In the genomic region with DNA sequence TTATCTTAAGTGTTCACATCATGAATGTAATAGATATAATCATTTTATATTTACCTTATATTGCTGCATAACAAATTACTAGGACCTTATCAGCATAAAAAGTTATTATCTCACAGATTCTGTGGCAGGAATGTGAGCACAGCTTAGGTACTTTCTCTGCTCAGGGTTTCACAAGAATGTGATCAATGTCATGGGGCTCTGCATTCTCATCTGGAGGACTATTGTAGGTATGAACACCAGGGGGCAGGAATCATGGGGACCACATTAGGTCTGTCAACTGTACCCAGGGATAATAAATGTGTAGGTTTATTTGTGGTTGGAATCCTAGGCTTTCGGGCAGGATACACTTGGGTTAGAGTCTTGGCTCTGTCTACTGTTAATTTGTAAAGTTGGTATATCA, we compare ENCODE assay signal across 16 cellular contexts.
DNase-seq lines count a peak whose midpoint lies in the region; ATAC-seq and TF ChIP-seq lines count a peak whose summit lies in the region.
"Had no signal": no experiment of that assay in that cellular context is flagged by ENCODE, and none has a peak within 500 bp of the region (broad histone marks: within the 10 kb centered on the region; RNA-seq: fewer than 3 reads in every experiment).

No MANE protein-coding gene starts in this region.

- no peaks in the 10 kb centered on the region for H3K79me1 ChIP-seq in trophoblast cell (ENCODE audit: low read length)

- no peaks in the 10 kb centered on the region for H3K27me3 Mint-ChIP-seq in GM23338 (ENCODE audit: insufficient read depth, low read depth, poor library complexity)
- H3K27me3 Mint-ChIP-seq: activated naive CD8-positive, alpha-beta T cell; naive thymus-derived CD4-positive, alpha-beta T cell had no signal

- no peak overlapping the region for H3K27ac ChIP-seq in DND-41 (ENCODE audit: low read length)
- no peak overlapping the region for H3K27ac ChIP-seq in GM23338 (ENCODE audit: low read depth)
- H3K27ac ChIP-seq in foreskin keratinocyte = no peak overlapping the region
- no peak overlapping the region for H3K27ac ChIP-seq in trophoblast cell (ENCODE audit: low read depth, low read length)
- H3K27ac ChIP-seq in PC-9 = no peak overlapping the region

- POLR2A ChIA-PET in PC-9 (lab: Charles Lee; ENCODE audit: unreplicated experiment) = no interaction called here

- no peak overlapping the region for H3K4me3 ChIP-seq in DND-41 (ENCODE audit: low read depth in 1 of 2, low read length in 2 of 2)
- no peak overlapping the region for H3K4me3 ChIP-seq in GM23338
- H3K4me3 ChIP-seq in NB4 (ENCODE audit: low read depth, low read length) = no peak overlapping the region
- no peak overlapping the region for H3K4me3 ChIP-seq in trophoblast cell (ENCODE audit: low read depth, low read length)
- no peak overlapping the region for H3K4me3 ChIP-seq in PC-9

- intact Hi-C loops in PC-9 (cut with micrococcal nuclease; ENCODE audit: unreplicated experiment) = no loop called here

- H2BK5ac ChIP-seq in trophoblast cell (ENCODE audit: low read depth, low read length, poor library complexity) = no peak overlapping the region

- H3K27ac Mint-ChIP-seq in GM23338 = no peak overlapping the region
- H3K27ac Mint-ChIP-seq: activated naive CD8-positive, alpha-beta T cell; naive thymus-derived CD4-positive, alpha-beta T cell had no signal

- ATAC-seq in DND-41 (ENCODE audit: insufficient read depth, low read depth) (0 out of 3 replicates have a peak, but pooled peaks have one; percentile 44), GM23338 (peak; percentile 87), foreskin keratinocyte (no peak)
- ATAC-seq: activated CD4-positive, CD25-positive, alpha-beta regulatory T cell treated with anti-CD3 and anti-CD28 coated beads, Interleukin-2, amount 50 U/mL, for 24 hours; naive thymus-derived CD4-positive, alpha-beta T cell; sciatic nerve; stimulated activated naive CD8-positive, alpha-beta T cell treated with anti-CD3 and anti-CD28 coated beads, Interleukin-15, Interleukin-2, amounts not matched to agents 100 U/mL and 50 U/mL, for 24 hours had no signal

- no peak overlapping the region for H3K4me3 Mint-ChIP-seq in GM23338
- H3K4me3 Mint-ChIP-seq: activated naive CD8-positive, alpha-beta T cell; naive thymus-derived CD4-positive, alpha-beta T cell had no signal

- no peaks in the 10 kb centered on the region for H3K4me1 Mint-ChIP-seq in GM23338
- H3K4me1 Mint-ChIP-seq: naive thymus-derived CD4-positive, alpha-beta T cell had no signal

- H3F3A ChIP-seq in GM23338 (replicated peaks; ENCODE audit: low read depth) = no peaks in the 10 kb centered on the region
- no peaks in the 10 kb centered on the region for H3F3A ChIP-seq in PC-9 (ENCODE audit: insufficient read depth, low read depth)

- no peak overlapping the region for H4K12ac ChIP-seq in trophoblast cell (ENCODE audit: low read depth, low read length)

- no peaks in the 10 kb centered on the region for H3K27me3 ChIP-seq in DND-41 (ENCODE audit: insufficient read depth, low read length, poor library complexity)
- no peaks in the 10 kb centered on the region for H3K27me3 ChIP-seq in GM23338 (ENCODE audit: insufficient read depth)
- H3K27me3 ChIP-seq in foreskin keratinocyte = no peaks in the 10 kb centered on the region
- no peaks in the 10 kb centered on the region for H3K27me3 ChIP-seq in trophoblast cell (ENCODE audit: insufficient read depth, low read length)
- H3K27me3 ChIP-seq in PC-9 (ENCODE audit: insufficient read depth, low read depth) = no peaks in the 10 kb centered on the region

- no peak overlapping the region for H4K91ac ChIP-seq in trophoblast cell (ENCODE audit: low read depth, low read length)

- CTCF ChIA-PET in PC-9 (lab: Charles Lee) = no interaction called here

- H3K36me3 ChIP-seq in DND-41 (ENCODE audit: insufficient read depth, low read length) (no peaks in the 10 kb centered on the region), GM23338 (ENCODE audit: insufficient read depth) (no peaks in the 10 kb centered on the region), trophoblast cell (ENCODE audit: control insufficient read depth in 1 of 2, insufficient read depth in 2 of 2, low read length in 2 of 2) (no peaks in the 10 kb centered on the region), PC-9 (ENCODE audit: low read depth) (no peaks in the 10 kb centered on the region)

- DNase-seq in DND-41 (no peak), GM23338 (ENCODE audit: low spot score) (peak; percentile 77), NB4 (ENCODE audit: low read depth) (peak; percentile 39), foreskin keratinocyte (no peak), NCI-H1694 (lab: John Stamatoyannopoulos, UW) (no peak), trophoblast cell (no peak), PC-9 (no peak)
- DNase-seq in stimulated activated CD8-positive, alpha-beta memory T cell treated with anti-CD3 and anti-CD28 coated beads, Interleukin-4, amount 100 ng/mL, for 48 hours = no peak
- DNase-seq: head of caudate nucleus; IMR-90; naive thymus-derived CD4-positive, alpha-beta T cell; NCI-H187 treated with DMSO at 0.1 percent for 48 hours; stimulated activated naive CD8-positive, alpha-beta T cell treated with anti-CD3 and anti-CD28 coated beads, Interleukin-15, Interleukin-2, amounts not matched to agents 100 U/mL and 50 U/mL, for 24 hours had no signal

- H3K4ac ChIP-seq in trophoblast cell (ENCODE audit: low read depth, low read length) = no peak overlapping the region

- H4K8ac ChIP-seq in trophoblast cell (ENCODE audit: low read depth, low read length) = no peak overlapping the region

- BruUV-seq in PC-9 (replicated peaks; lab: Mats Ljungman, UMichigan) = no TSS peak

- H3K4me1 ChIP-seq in DND-41 (ENCODE audit: insufficient read depth, low read length) (no peaks in the 10 kb centered on the region), GM23338 (ENCODE audit: insufficient read depth) (no peaks in the 10 kb centered on the region), foreskin keratinocyte (no peaks in the 10 kb centered on the region), trophoblast cell (ENCODE audit: control insufficient read depth in 1 of 2, insufficient read depth in 2 of 2, low read length in 2 of 2) (no peaks in the 10 kb centered on the region), PC-9 (replicated peaks; ENCODE audit: insufficient read depth) (no peaks in the 10 kb centered on the region)

- no peak overlapping the region for H3K18ac ChIP-seq in trophoblast cell (ENCODE audit: low read length)

- H3K4me2 ChIP-seq in DND-41 (ENCODE audit: insufficient read depth, low read length) (no peak overlapping the region), GM23338 (no peak overlapping the region), trophoblast cell (ENCODE audit: low read length) (no peak overlapping the region), PC-9 (no peak overlapping the region)

- H3K9ac ChIP-seq in DND-41 (ENCODE audit: low read depth, low read length) (no peak overlapping the region), trophoblast cell (ENCODE audit: low read length) (no peak overlapping the region)

- H3K9me2 ChIP-seq in GM23338 (ENCODE audit: insufficient read depth) = no peaks in the 10 kb centered on the region
- H3K9me2 ChIP-seq in PC-9 (ENCODE audit: insufficient read depth) = no peaks in the 10 kb centered on the region

- no peaks in the 10 kb centered on the region for H3K9me3 Mint-ChIP-seq in GM23338

- H3K23ac ChIP-seq in trophoblast cell (ENCODE audit: low read length) = no peak overlapping the region

- H2BK120ac ChIP-seq in trophoblast cell (ENCODE audit: insufficient read depth, low read length, poor library complexity) = no peak overlapping the region

- H2AFZ ChIP-seq in DND-41 (ENCODE audit: low read depth, low read length) (no peak overlapping the region), GM23338 (no peak overlapping the region), trophoblast cell (ENCODE audit: insufficient read depth, low read length, poor library complexity) (no peak overlapping the region), PC-9 (no peak overlapping the region)

- peak; percentile 43 for TF ChIP-seq CTCF in DND-41 (IDR thresholded peaks at IDR 0.05; ENCODE audit: borderline replicate concordance, extremely low read depth, low read length, poor library complexity, severe bottlenecking)
- TF ChIP-seq CTCF in GM23338 (conservative IDR thresholded peaks at IDR 0.05; ENCODE audit: low read depth in 2 of 2) = peak; percentile 63 to 67
- TF ChIP-seq CTCF in NB4 (IDR thresholded peaks at IDR 0.05; ENCODE audit: low read depth, low read length) = peak; percentile 52
- peak; percentile 28 for TF ChIP-seq CTCF in foreskin keratinocyte (conservative IDR thresholded peaks at IDR 0.05)
- TF ChIP-seq CTCF in PC-9 (conservative IDR thresholded peaks at IDR 0.05) = no peak

- H3K14ac ChIP-seq in trophoblast cell (ENCODE audit: low read length) = no peak overlapping the region

- no peaks in the 10 kb centered on the region for H4K20me1 ChIP-seq in DND-41 (ENCODE audit: insufficient read depth, low read length)
- no peaks in the 10 kb centered on the region for H4K20me1 ChIP-seq in GM23338 (replicated peaks; ENCODE audit: insufficient read depth)
- H4K20me1 ChIP-seq in PC-9 (ENCODE audit: insufficient read depth) = no peaks in the 10 kb centered on the region

- H2BK12ac ChIP-seq in trophoblast cell (ENCODE audit: low read length) = no peak overlapping the region

- H3K79me2 ChIP-seq in DND-41 (ENCODE audit: insufficient read depth, low read length) = no peaks in the 10 kb centered on the region
- no peaks in the 10 kb centered on the region for H3K79me2 ChIP-seq in GM23338 (replicated peaks; ENCODE audit: insufficient read depth)
- H3K79me2 ChIP-seq in trophoblast cell (ENCODE audit: control insufficient read depth, insufficient read depth, low read length, poor library complexity) = no peaks in the 10 kb centered on the region
- H3K79me2 ChIP-seq in PC-9 (ENCODE audit: low read depth) = no peaks in the 10 kb centered on the region

- no CpG with 5 or more reads among the region's 1 CpG for WGBS in trophoblast cell (ENCODE audit: extremely low coverage, insufficient coverage, insufficient read length)

- no peak overlapping the region for H2AK5ac ChIP-seq in trophoblast cell (ENCODE audit: low read length)

- TF ChIP-seq POLR2A in NB4 (IDR thresholded peaks at IDR 0.05; ENCODE audit: extremely low read depth, insufficient read length) = no peak

- no peaks in the 10 kb centered on the region for H3K36me3 Mint-ChIP-seq in GM23338 (ENCODE audit: low read depth)
- H3K36me3 Mint-ChIP-seq: activated naive CD8-positive, alpha-beta T cell; naive thymus-derived CD4-positive, alpha-beta T cell had no signal

- H3K9me3 ChIP-seq in DND-41 (ENCODE audit: insufficient read depth, low read length, severe bottlenecking) (no peaks in the 10 kb centered on the region), trophoblast cell (ENCODE audit: insufficient read depth, low read depth, low read length) (no peaks in the 10 kb centered on the region), PC-9 (ENCODE audit: insufficient read depth, low read depth) (no peaks in the 10 kb centered on the region)

Comparison
In these comparisons a context has a peak if more than half of its experiments do, and no peak if none do; other contexts are left out.
1. DNase-seq: peak in GM23338 (single experiment) and NB4 (single experiment); none in DND-41 (single experiment), foreskin keratinocyte (0 of 2), NCI-H1694 (single experiment), stimulated activated CD8-positive, alpha-beta memory T cell treated with anti-CD3 and anti-CD28 coated beads, Interleukin-4, amount 100 ng/mL, for 48 hours (single experiment), trophoblast cell (0 of 2) and PC-9 (0 of 2).